Comparison of ENCODE assay signal across 9 cellular contexts in genomic region chr1:6385673-6386191, GRCh38. TPM values are rescaled to one million over a fixed set of nuclear protein-coding genes. Genes with fewer than 3 reads are reported as not detected.
A peak's percentile ranks its signal among the peaks of the same experiment; 100 is the strongest.
DNase-seq lines count a peak whose midpoint lies in the region; ATAC-seq and TF ChIP-seq lines count a peak whose summit lies in the region.
"Had no signal": no experiment of that assay in that cellular context is flagged by ENCODE, and none has a peak within 500 bp of the region (broad histone marks: within the 10 kb centered on the region; RNA-seq: fewer than 3 reads in every experiment).

No MANE protein-coding gene starts in this region.

- no peak overlapping the region for H3K27ac Mint-ChIP-seq in activated T-cell treated with anti-CD3 and anti-CD28 coated beads, Interleukin-2, amount 50 U/mL, for 72 hours

- peaks cover 3% of the 10 kb centered on the region; the same call in 1 of the 2 replicates for H3K9me3 ChIP-seq in HUES64 (ENCODE audit: insufficient read depth, low read depth, low read length)
- no peaks in the 10 kb centered on the region for H3K9me3 ChIP-seq in suprapubic skin

- in situ Hi-C loops in astrocyte of the cerebellum (cut with HindIII; ENCODE audit: low sequenced_read_pairs), result no loop called here

- H3K4me3 ChIP-seq in HUES64 (ENCODE audit: low read length) (peak overlapping the region; percentile 32), astrocyte of the cerebellum (ENCODE audit: low read depth, low read length) (peak overlapping the region; percentile 45), iPS-11a (ENCODE audit: low read depth, low read length) (peak overlapping the region; percentile 20), suprapubic skin (no peak overlapping the region)

- no peak for ATAC-seq in activated T-cell treated with anti-CD3 and anti-CD28 coated beads, Interleukin-2, amount 50 U/mL, for 72 hours (replicated peaks in 1 of 2)
- ATAC-seq in GM21717 (IDR thresholded peaks at IDR 0.05; ENCODE audit: unreplicated experiment), result no peak

- TF ChIP-seq POLR2A in suprapubic skin (IDR thresholded peaks at IDR 0.05), result no peak

- H3K27me3 Mint-ChIP-seq in activated T-cell treated with anti-CD3 and anti-CD28 coated beads, Interleukin-2, amount 50 U/mL, for 72 hours (ENCODE audit: low read depth), result no peaks in the 10 kb centered on the region

- H3K4me3 Mint-ChIP-seq in activated T-cell treated with anti-CD3 and anti-CD28 coated beads, Interleukin-2, amount 50 U/mL, for 72 hours, result no peak overlapping the region
- H3K4me3 Mint-ChIP-seq: nephron had no signal

- H3K36me3 ChIP-seq in HUES64 (ENCODE audit: insufficient read depth, low read length) (no peaks in the 10 kb centered on the region), suprapubic skin (no peaks in the 10 kb centered on the region)

- 22% methylated on average over 16 of the region's 16 CpGs for WGBS in HUES64
- WGBS in suprapubic skin, result 64% methylated on average over 6 of the region's 16 CpGs

- H3K27ac ChIP-seq in HUES64 (ENCODE audit: low read depth, low read length) (peak overlapping the region; percentile 93), suprapubic skin (peak overlapping the region; percentile 59)

- peaks cover 5% of the 10 kb centered on the region for H3K4me1 Mint-ChIP-seq in activated T-cell treated with anti-CD3 and anti-CD28 coated beads, Interleukin-2, amount 50 U/mL, for 72 hours (ENCODE audit: low read depth)

- TF ChIP-seq CTCF in astrocyte of the cerebellum (IDR thresholded peaks at IDR 0.05; ENCODE audit: low read depth, low read length, missing control alignments) (no peak), suprapubic skin (IDR thresholded peaks at IDR 0.05) (no peak)

- TF ChIP-seq EP300 in suprapubic skin (IDR thresholded peaks at IDR 0.05), result no peak

- no peaks in the 10 kb centered on the region for H3K36me3 Mint-ChIP-seq in activated T-cell treated with anti-CD3 and anti-CD28 coated beads, Interleukin-2, amount 50 U/mL, for 72 hours (ENCODE audit: insufficient read depth in 2 of 2)

- peak overlapping the region; percentile 61 for H3K9ac ChIP-seq in HUES64 (ENCODE audit: low read depth, low read length)

- H3K27me3 ChIP-seq in HUES64 (ENCODE audit: insufficient read depth, low read length), result no peaks in the 10 kb centered on the region
- H3K27me3 ChIP-seq in suprapubic skin, result no peaks in the 10 kb centered on the region

- peak; percentile 39 for DNase-seq in astrocyte of the cerebellum (ENCODE audit: low read depth)
- DNase-seq in suprapubic skin (ENCODE audit: low spot score in 2 of 2), result no peak
- no peak for DNase-seq in activated T-cell treated with anti-CD3 and anti-CD28 coated beads, Interleukin-2, amount 50 U/mL, for 72 hours
- no peak for DNase-seq in stimulated activated CD4-positive, alpha-beta T cell treated with anti-CD3 and anti-CD28 coated beads, Interleukin-4, amount 100 ng/mL, for 1 hour
- DNase-seq in stimulated activated CD4-positive, alpha-beta T cell treated with anti-CD3 and anti-CD28 coated beads, Interleukin-2, amount 100 ng/mL, for 48 hours, result no peak

- H3K4me1 ChIP-seq in HUES64 (ENCODE audit: insufficient read depth, low read length), result peaks cover 30% of the 10 kb centered on the region
- peaks cover 18% of the 10 kb centered on the region for H3K4me1 ChIP-seq in suprapubic skin

- peaks cover 0 to 2% of the 10 kb centered on the region in 2 donors for H3K9me3 Mint-ChIP-seq in activated T-cell treated with anti-CD3 and anti-CD28 coated beads, Interleukin-2, amount 50 U/mL, for 72 hours

RNA-seq across cellular contexts. Expression of gene ACOT7, which starts 7.8 kb away (rescaled TPM):
- polyA plus RNA-seq in HUES64 (2013, experiment 1 of 2), result 126 TPM
- 125 TPM for polyA plus RNA-seq in HUES64 (2013, experiment 2 of 2)
- total RNA-seq in suprapubic skin, result 10 to 100 TPM in 3 of 4 donors, 1 to 10 TPM in 1; 8.4 to 40.5 (median 26.7) TPM
- 10 to 100 TPM; 32.1 to 37.6 TPM for total RNA-seq in activated T-cell treated with anti-CD3 and anti-CD28 coated beads, Interleukin-2, amount 50 U/mL, for 72 hours

RNA-seq across cellular contexts. Expression of gene HES2, which starts 34.0 kb away (rescaled TPM):
- polyA plus RNA-seq in HUES64 (2013, experiment 1 of 2), result 0.10 TPM
- 1.3 TPM for polyA plus RNA-seq in HUES64 (2013, experiment 2 of 2)
- 10 to 100 TPM; 18.2 to 36.4 (median 24.9) TPM for total RNA-seq in suprapubic skin
- 1 to 10 TPM in 1 of 2 donors, under 1 TPM in 1; 0.44 to 1.2 TPM for total RNA-seq in activated T-cell treated with anti-CD3 and anti-CD28 coated beads, Interleukin-2, amount 50 U/mL, for 72 hours

RNA-seq across cellular contexts. Expression of gene ESPN, which starts 38.8 kb away (rescaled TPM):
- 5.8 TPM for polyA plus RNA-seq in HUES64 (2013, experiment 1 of 2)
- polyA plus RNA-seq in HUES64 (2013, experiment 2 of 2), result 9.5 TPM
- 10 to 100 TPM; 37.6 to 54.4 (median 48.8) TPM for total RNA-seq in suprapubic skin
- total RNA-seq in activated T-cell treated with anti-CD3 and anti-CD28 coated beads, Interleukin-2, amount 50 U/mL, for 72 hours, result 1 to 10 TPM; 1.3 to 2.0 TPM

Comparison
In these comparisons a context has a peak if more than half of its experiments do, and no peak if none do; other contexts are left out.
1. RNA of gene HES2, which starts 34.0 kb away (total RNA-seq): 18.2 to 36.4 TPM in suprapubic skin; 0.44 to 1.2 TPM in activated T-cell treated with anti-CD3 and anti-CD28 coated beads, Interleukin-2, amount 50 U/mL, for 72 hours; every median in the first group is over 4 times any median in the second.
2. RNA of gene ESPN, which starts 38.8 kb away (total RNA-seq): 37.6 to 54.4 TPM in suprapubic skin; 1.3 to 2.0 TPM in activated T-cell treated with anti-CD3 and anti-CD28 coated beads, Interleukin-2, amount 50 U/mL, for 72 hours; every median in the first group is over 10 times any median in the second.